11 cellular contexts compared by ENCODE assay signal in genomic region chr3:188052966-188053340, GRCh38.
DNase-seq lines count a peak whose midpoint lies in the region; ATAC-seq and TF ChIP-seq lines count a peak whose summit lies in the region.
"Had no signal": no experiment of that assay in that cellular context is flagged by ENCODE, and none has a peak within 500 bp of the region (broad histone marks: within the 10 kb centered on the region; RNA-seq: fewer than 3 reads in every experiment).

No MANE protein-coding gene starts in this region.

- TF ChIP-seq CTCF in right atrium auricular region (IDR thresholded peaks at IDR 0.05) (no peak), esophagus squamous epithelium (IDR thresholded peaks at IDR 0.05) (no peak), parathyroid adenoma (IDR thresholded peaks at IDR 0.05) (no peak), vagina (IDR thresholded peaks at IDR 0.05) (no peak)

- WGBS in esophagus squamous epithelium, 2 donors, result 56 to 58% methylated on average over 2 of the region's 2 CpGs

- no peak overlapping the region for H3K9ac ChIP-seq in parathyroid adenoma

- H3K9me3 ChIP-seq in right atrium auricular region (no peaks in the 10 kb centered on the region), esophagus squamous epithelium (no peaks in the 10 kb centered on the region), parathyroid adenoma (ENCODE audit: control insufficient read depth, low read length) (no peaks in the 10 kb centered on the region), vagina (no peaks in the 10 kb centered on the region)
- H3K9me3 ChIP-seq: SJCRH30 had no signal

- H3K27ac ChIP-seq in right atrium auricular region (peak overlapping the region; percentile 84 to 90), esophagus squamous epithelium (peak overlapping the region; percentile 64 to 92 (median 78)), parathyroid adenoma (peak overlapping the region; percentile 99), vagina (peak overlapping the region; percentile 57)
- H3K27ac ChIP-seq: SJCRH30 had no signal

- H3K27me3 ChIP-seq in right atrium auricular region (no peaks in the 10 kb centered on the region), esophagus squamous epithelium (peaks cover 0 to 16% (median 0%) of the 10 kb centered on the region in 4 donors), parathyroid adenoma (ENCODE audit: control insufficient read depth, insufficient read depth, low read length) (no peaks in the 10 kb centered on the region), vagina (no peaks in the 10 kb centered on the region)
- H3K27me3 ChIP-seq: SJCRH30 had no signal

- TF ChIP-seq POLR2A in esophagus squamous epithelium (IDR thresholded peaks at IDR 0.05), result no peak
- TF ChIP-seq POLR2A in vagina (IDR thresholded peaks at IDR 0.05), result no peak

- no peaks in the 10 kb centered on the region for H3K79me2 ChIP-seq in parathyroid adenoma

- H3K4me3 ChIP-seq in right atrium auricular region, result no peak overlapping the region
- H3K4me3 ChIP-seq in esophagus squamous epithelium, result no peak overlapping the region
- no peak overlapping the region for H3K4me3 ChIP-seq in parathyroid adenoma (ENCODE audit: low read depth, low read length)
- H3K4me3 ChIP-seq in vagina, result no peak overlapping the region
- H3K4me3 ChIP-seq: SJCRH30 had no signal

- H2AFZ ChIP-seq in parathyroid adenoma, result peak overlapping the region; percentile 90

- H3K36me3 ChIP-seq in right atrium auricular region, result no peaks in the 10 kb centered on the region
- H3K36me3 ChIP-seq in esophagus squamous epithelium, result no peaks in the 10 kb centered on the region
- no peaks in the 10 kb centered on the region for H3K36me3 ChIP-seq in parathyroid adenoma (ENCODE audit: control insufficient read depth, insufficient read depth, low read length)
- H3K36me3 ChIP-seq in vagina, result no peaks in the 10 kb centered on the region
- H3K36me3 ChIP-seq: SJCRH30 had no signal

- DNase-seq in right atrium auricular region (ENCODE audit: low spot score) (no peak), left ventricle myocardium superior (no peak), esophagus squamous epithelium (lab: John Stamatoyannopoulos, UW) (no peak), vagina (ENCODE audit: extremely low spot score in 2 of 2) (no peak), SK-N-DZ (ENCODE audit: low spot score) (no peak)
- no peak for DNase-seq in activated CD8-positive, alpha-beta memory T cell treated with anti-CD3 and anti-CD28 coated beads for 24 hours
- DNase-seq: activated naive CD4-positive, alpha-beta T cell treated with Interleukin-2 at 50 U/mL for 16 hours; NCI-H2081 treated with DMSO at 0.1 percent for 48 hours; SJCRH30 had no signal

- intact Hi-C loops in left ventricle myocardium superior (cut with micrococcal nuclease) (no loop called here), esophagus squamous epithelium (cut with DNase I) (loop anchor here (10.0 kb wide), 1 partner anchor 308 kb away; the partner anchor contains the start of gene BCL6), vagina (cut with DNase I) (loop anchor here (5.0 to 10.0 kb wide), 3 partner anchors 212 to 902 kb away; partner anchors contain the start of gene BCL6)

- H3K4me1 ChIP-seq in right atrium auricular region (peaks cover 0 to 25% of the 10 kb centered on the region in 2 donors), esophagus squamous epithelium (peaks cover 22 to 39% (median 24%) of the 10 kb centered on the region in 3 donors), parathyroid adenoma (peaks cover 44% of the 10 kb centered on the region), vagina (peaks cover 11% of the 10 kb centered on the region)
- H3K4me1 ChIP-seq: SJCRH30 had no signal

- no peak for ATAC-seq in left ventricle myocardium superior
- ATAC-seq in GM21576 (IDR thresholded peaks at IDR 0.05; ENCODE audit: unreplicated experiment), result no peak

- no peak overlapping the region for H3K4me2 ChIP-seq in parathyroid adenoma (ENCODE audit: low read length)
